8 cellular contexts compared by ENCODE assay signal in the genomic region with DNA sequence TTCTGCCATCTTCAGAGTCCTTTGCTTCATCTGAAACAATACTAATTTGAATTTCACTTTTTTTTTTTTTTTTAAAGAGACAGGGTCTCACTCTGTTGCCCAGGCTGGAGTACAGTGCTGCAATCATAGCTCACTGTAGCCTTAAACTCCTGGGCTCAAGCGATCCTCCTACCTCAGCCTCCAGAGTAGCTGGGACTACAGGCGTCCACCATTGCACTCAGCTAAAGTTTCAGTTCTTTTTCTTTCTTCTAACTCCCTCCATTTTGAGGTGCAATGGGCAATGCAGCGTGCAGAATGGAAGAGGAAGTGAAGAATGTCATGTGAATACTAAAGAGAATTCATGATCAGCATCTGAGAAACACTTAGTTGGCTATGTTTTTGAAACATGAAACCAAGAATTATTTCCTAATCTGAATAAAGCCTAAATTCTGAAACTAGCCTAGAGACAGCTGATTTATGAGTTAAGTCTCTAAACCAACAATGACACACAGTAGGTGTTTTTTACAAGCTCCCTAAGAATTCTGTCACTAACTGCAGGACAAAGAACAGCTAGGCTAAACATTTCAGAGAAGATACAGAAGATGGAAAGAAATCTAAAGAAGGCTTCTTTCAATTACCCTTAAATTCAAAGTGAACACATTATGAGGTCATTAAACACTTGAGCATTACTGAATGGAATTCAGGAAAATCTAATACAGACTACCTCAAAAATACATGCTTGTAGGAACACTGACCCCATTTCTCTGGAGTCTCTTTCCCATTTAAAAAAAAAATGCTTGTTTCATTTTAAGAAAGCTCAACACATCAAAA. TPM values are rescaled to one million over a fixed set of nuclear protein-coding genes. Genes with fewer than 3 reads are reported as not detected.
DNase-seq lines count a peak whose midpoint lies in the region; ATAC-seq and TF ChIP-seq lines count a peak whose summit lies in the region.

No MANE protein-coding gene starts in this region.

- peaks cover 0 to 1% (median 0%) of the 10 kb centered on the region in 3 donors for H3K27me3 Mint-ChIP-seq in CD14-positive monocyte (ENCODE audit: low read depth in 3 of 3)

- no peak overlapping the region for H3K4me3 ChIP-seq in choroid plexus epithelial cell (ENCODE audit: low read depth, low read length)

- peaks cover 73 to 82% of the 10 kb centered on the region in 2 donors for H3K36me3 Mint-ChIP-seq in CD14-positive monocyte

- peaks cover 20% of the 10 kb centered on the region for H3K4me1 Mint-ChIP-seq in CD14-positive monocyte

- DNase-seq in CD14-positive monocyte (ENCODE audit: low spot score) = no peak
- DNase-seq in choroid plexus epithelial cell (ENCODE audit: low read depth) = peak; percentile 36
- DNase-seq in foreskin keratinocyte = no peak
- DNase-seq in COLO829 (ENCODE audit: low spot score) = no peak
- DNase-seq in activated CD8-positive, alpha-beta memory T cell treated with anti-CD3 and anti-CD28 coated beads, Interleukin-2, amount 50 U/mL, for 4 hours = no peak

- no peaks in the 10 kb centered on the region for H3K4me1 ChIP-seq in foreskin keratinocyte

- no peak for TF ChIP-seq CTCF in CD14-positive monocyte (IDR thresholded peaks at IDR 0.05)
- TF ChIP-seq CTCF in choroid plexus epithelial cell (conservative IDR thresholded peaks at IDR 0.05; ENCODE audit: low read depth, low read length) = no peak
- no peak for TF ChIP-seq CTCF in foreskin keratinocyte (conservative IDR thresholded peaks at IDR 0.05)

- H3K27me3 ChIP-seq in foreskin keratinocyte = no peaks in the 10 kb centered on the region

- H3K4me3 Mint-ChIP-seq in CD14-positive monocyte = peak overlapping the region; percentile 45 to 62

- H3K27ac Mint-ChIP-seq in CD14-positive monocyte = peak overlapping the region; percentile 83 to 95 (median 92)

- H3K9me3 Mint-ChIP-seq in CD14-positive monocyte = no peaks in the 10 kb centered on the region

- peak; percentile 77 for ATAC-seq in GM19452 (IDR thresholded peaks at IDR 0.05; ENCODE audit: unreplicated experiment)
- ATAC-seq in HG03439 (IDR thresholded peaks at IDR 0.05; ENCODE audit: unreplicated experiment) = peak; percentile 81
- no peak for ATAC-seq in HG03108 (IDR thresholded peaks at IDR 0.05; ENCODE audit: unreplicated experiment)
- ATAC-seq in foreskin keratinocyte = no peak

- no peak overlapping the region for H3K27ac ChIP-seq in foreskin keratinocyte

- intact Hi-C loops in CD14-positive monocyte (cut with micrococcal nuclease) = no loop called here

RNA-seq across cellular contexts. Expression of a gene that starts 21.0 kb away (rescaled TPM):
- 100 to 1,000 TPM in 1 of 2 donors, 10 to 100 TPM in 1; 91.7 to 111 TPM for polyA plus RNA-seq in CD14-positive monocyte
- total RNA-seq in foreskin keratinocyte = 11.5 and 14.2 TPM in 2 replicates
- 7.9 and 11.4 TPM in 2 replicates for polyA plus RNA-seq in foreskin keratinocyte

RNA-seq across cellular contexts. Expression of a gene that starts 53.4 kb away (rescaled TPM):
- polyA plus RNA-seq in CD14-positive monocyte (10 to 100 TPM; 32.9 to 40.6 TPM), foreskin keratinocyte (34.4 and 39.5 TPM in 2 replicates)
- 38.9 and 41.5 TPM in 2 replicates for total RNA-seq in foreskin keratinocyte

Comparison
In these comparisons a context has a peak if more than half of its experiments do, and no peak if none do; other contexts are left out.
1. ATAC-seq: peak in GM19452 (single experiment) and HG03439 (single experiment); none in HG03108 (single experiment) and foreskin keratinocyte (single experiment).